Comparison of ENCODE assay signal across 22 cellular contexts in genomic region chr1:29746076-29746665, GRCh38.
"Had no signal": no experiment of that assay in that cellular context is flagged by ENCODE, and none has a peak within 500 bp of the region (broad histone marks: within the 10 kb centered on the region; RNA-seq: fewer than 3 reads in every experiment).

No MANE protein-coding gene starts in this region.

- ATAC-seq: effector memory CD8-positive, alpha-beta T cell; esophagus mucosa; gastrocnemius medialis; heart right ventricle; left cardiac atrium; left lung; left ventricle myocardium superior; mucosa of descending colon had no signal

- H3K4me3 ChIP-seq: colonic mucosa, esophagus squamous epithelium, gastrocnemius medialis, heart right ventricle, left lung, lung, mucosa of descending colon had no signal

- H3K27me3 ChIP-seq: colonic mucosa had no signal

- H3K36me3 ChIP-seq: colonic mucosa, esophagus squamous epithelium, gastrocnemius medialis, heart right ventricle, left lung had no signal

- H3K9me3 ChIP-seq: colonic mucosa, esophagus squamous epithelium, gastrocnemius medialis, heart right ventricle, left lung, mucosa of descending colon had no signal

- H3K4me1 ChIP-seq: colonic mucosa, esophagus squamous epithelium, gastrocnemius medialis, heart right ventricle, left lung had no signal

- DNase-seq: colonic mucosa; cortex of kidney; effector CD8-positive, alpha-beta T cell; effector memory CD8-positive, alpha-beta T cell; endodermal cell; erythroblast; esophagus squamous epithelium; foreskin fibroblast; gastrocnemius medialis; glutamatergic neuron; heart right ventricle; hippocampal formation; left cardiac atrium; left lung; left ventricle myocardium superior; mammary epithelial cell; mesendoderm; mucosa of descending colon; naive B cell had no signal

- H3K27ac ChIP-seq: colonic mucosa, epithelial cell of prostate, esophagus squamous epithelium, gastrocnemius medialis, heart right ventricle, left lung had no signal
